ENCODE assay signal across 19 cellular contexts in the genomic region with DNA sequence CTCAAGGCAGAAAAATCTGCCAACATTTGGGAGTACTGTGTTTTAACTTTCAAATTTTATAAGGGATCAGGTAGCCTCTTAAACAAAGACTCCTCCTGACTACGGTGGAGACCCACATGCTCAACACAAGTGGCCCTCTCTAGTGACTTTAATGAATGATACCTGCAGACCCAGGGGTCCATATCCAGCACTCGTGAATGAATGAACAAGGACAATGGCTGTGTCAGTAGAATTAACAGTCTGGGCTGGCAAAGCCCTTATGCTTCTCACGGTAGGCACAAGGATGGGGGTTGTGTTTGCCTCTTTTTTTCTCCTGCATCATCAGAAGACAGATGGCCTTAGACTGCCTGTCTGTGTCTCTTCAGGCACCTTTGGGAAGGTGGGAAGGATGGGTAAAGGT.
DNase-seq lines count a peak whose midpoint lies in the region; ATAC-seq and TF ChIP-seq lines count a peak whose summit lies in the region.
"Had no signal": no experiment of that assay in that cellular context is flagged by ENCODE, and none has a peak within 500 bp of the region (broad histone marks: within the 10 kb centered on the region; RNA-seq: fewer than 3 reads in every experiment).

No MANE protein-coding gene starts in this region.

- H3K27me3 ChIP-seq in naive thymus-derived CD4-positive, alpha-beta T cell (ENCODE audit: control insufficient read depth in 2 of 2, insufficient read depth in 2 of 2, low read length in 2 of 2) = no peaks in the 10 kb centered on the region
- H3K27me3 ChIP-seq: BE2C, thyroid gland had no signal

- H3K4me1 Mint-ChIP-seq in WTC11 = 0 out of 2 replicates have a peak, but pooled peaks cover 3% of the 10 kb centered on the region
- peaks cover 37 to 88% (median 77%) of the 10 kb centered on the region in 7 donors for H3K4me1 Mint-ChIP-seq in naive thymus-derived CD4-positive, alpha-beta T cell

- CTCF ChIA-PET in WTC11 (lab: Charles Lee) = no interaction called here
- CTCF ChIA-PET in naive thymus-derived CD4-positive, alpha-beta T cell (lab: Charles Lee) = no interaction called here

- peaks cover 18 to 35% (median 31%) of the 10 kb centered on the region in 3 experiments for H3K36me3 ChIP-seq in naive thymus-derived CD4-positive, alpha-beta T cell (ENCODE audit: control insufficient read depth in 2 of 3, insufficient read depth in 3 of 3, low read length in 3 of 3)
- H3K36me3 ChIP-seq: thyroid gland had no signal

- intact Hi-C loops in naive thymus-derived CD4-positive, alpha-beta T cell (cut with micrococcal nuclease) = no loop called here

- ATAC-seq in WTC11 (no peak), HG03460 (IDR thresholded peaks at IDR 0.05; ENCODE audit: unreplicated experiment) (no peak)
- ATAC-seq in naive thymus-derived CD4-positive, alpha-beta T cell = no peak
- ATAC-seq: esophagus mucosa had no signal

- POLR2A ChIA-PET in WTC11 (lab: Charles Lee) = no interaction called here
- POLR2A ChIA-PET in naive thymus-derived CD4-positive, alpha-beta T cell (lab: Charles Lee) = interaction anchor here (1.3 kb wide), 1 partner anchor 275 kb away, joined by 5 read pairs; no protein-coding TSS in a partner anchor

- H3K9me3 Mint-ChIP-seq in WTC11 = no peaks in the 10 kb centered on the region
- peaks cover 0 to 3% (median 0%) of the 10 kb centered on the region in 11 donors for H3K9me3 Mint-ChIP-seq in naive thymus-derived CD4-positive, alpha-beta T cell
- H3K9me3 Mint-ChIP-seq: T-helper 2 cell treated with Interferon-gamma antibody and Interleukin-4, amounts not matched to agents 5 μg/mL and 100 μg/mL, for 36 hours had no signal

- H3K4me3 Mint-ChIP-seq in WTC11 = no peak overlapping the region
- H3K4me3 Mint-ChIP-seq in naive thymus-derived CD4-positive, alpha-beta T cell = no peak overlapping the region
- H3K4me3 Mint-ChIP-seq: T-helper 2 cell treated with Interferon-gamma antibody and Interleukin-4, amounts not matched to agents 5 μg/mL and 100 μg/mL, for 36 hours had no signal

- peak; percentile 74 for TF ChIP-seq EP300 in Ishikawa (IDR thresholded peaks at IDR 0.05; ENCODE audit: borderline replicate concordance)

- TF ChIP-seq CTCF in WTC11 (IDR thresholded peaks at IDR 0.05) = no peak

- no peaks in the 10 kb centered on the region for H3K27me3 Mint-ChIP-seq in WTC11 (ENCODE audit: low read depth)
- H3K27me3 Mint-ChIP-seq in naive thymus-derived CD4-positive, alpha-beta T cell = no peaks in the 10 kb centered on the region

- H3K4me3 ChIP-seq in naive thymus-derived CD4-positive, alpha-beta T cell (ENCODE audit: low read length) = no peak overlapping the region
- H3K4me3 ChIP-seq: thyroid gland had no signal

- peaks cover 35 to 45% of the 10 kb centered on the region in 2 donors for H3K4me1 ChIP-seq in naive thymus-derived CD4-positive, alpha-beta T cell (ENCODE audit: control insufficient read depth in 2 of 2, insufficient read depth in 2 of 2, low read length in 2 of 2)
- H3K4me1 ChIP-seq: BE2C had no signal

- H3K36me3 Mint-ChIP-seq in WTC11 = no peaks in the 10 kb centered on the region
- H3K36me3 Mint-ChIP-seq in naive thymus-derived CD4-positive, alpha-beta T cell = peaks cover 8 to 67% (median 39%) of the 10 kb centered on the region in 5 donors

- DNase-seq in NCI-H1417 (lab: John Stamatoyannopoulos, UW) (peak; percentile 11 to 82 (median 20)), NCI-H1417 treated with DMSO at 0.1 percent for 48 hours (lab: John Stamatoyannopoulos, UW) (no peak), WTC11 (ENCODE audit: low spot score) (no peak), NCI-H1092 treated with DMSO at 0.1 percent for 48 hours (lab: John Stamatoyannopoulos, UW) (no peak), AG20443 (ENCODE audit: low spot score) (no peak)
- DNase-seq in naive thymus-derived CD4-positive, alpha-beta T cell = no peak
- DNase-seq: activated CD4-positive, CD25-positive, alpha-beta regulatory T cell treated with anti-CD3 and anti-CD28 coated beads, Interleukin-2, amount 50 U/mL, for 72 hours; activated CD8-positive, alpha-beta memory T cell treated with anti-CD3 and anti-CD28 coated beads, Interleukin-2, amount 50 U/mL, for 48 hours; BE2C; DMS 273 treated with DMSO at 0.1 percent for 48 hours; NCI-H1930; NCI-H526 treated with DMSO at 0.1 percent for 48 hours; nucleus accumbens; thyroid gland had no signal

- H3K27ac ChIP-seq in naive thymus-derived CD4-positive, alpha-beta T cell (ENCODE audit: low read depth, low read length) = no peak overlapping the region
- H3K27ac ChIP-seq: 22Rv1, thyroid gland had no signal

- TF ChIP-seq RAD21 in Ishikawa (IDR thresholded peaks at IDR 0.05; ENCODE audit: low read depth) = no peak

- H3K27ac Mint-ChIP-seq in WTC11 = peak overlapping the region; percentile 5; the same call in 1 of the 2 replicates
- peak overlapping the region in 8 of 9 donors; percentile 58 to 90 (median 84) for H3K27ac Mint-ChIP-seq in naive thymus-derived CD4-positive, alpha-beta T cell

- no peaks in the 10 kb centered on the region for H3K9me3 ChIP-seq in naive thymus-derived CD4-positive, alpha-beta T cell (ENCODE audit: control insufficient read depth in 2 of 3, low read length in 3 of 3)
- H3K9me3 ChIP-seq: BE2C, thyroid gland had no signal

TF ChIP-seq in Ishikawa, 13 proteins besides CTCF, POLR2A, EP300 and RAD21:
- peak; percentile 63 for TF ChIP-seq NFIC (IDR thresholded peaks at IDR 0.05)
- TF ChIP-seq TCF12 (IDR thresholded peaks at IDR 0.05; ENCODE audit: low read depth) = peak; percentile 72
- TF ChIP-seq TEAD4 (IDR thresholded peaks at IDR 0.05) = peak; percentile 35; the same call in 1 of the 2 replicates
- no peak for TF ChIP-seq ZBTB7A (IDR thresholded peaks at IDR 0.05; ENCODE audit: low read depth)

TF ChIP-seq in WTC11, 78 proteins besides CTCF, POLR2A, EP300 and RAD21 (continues in another document):
- TF ChIP-seq, protein P1, sequence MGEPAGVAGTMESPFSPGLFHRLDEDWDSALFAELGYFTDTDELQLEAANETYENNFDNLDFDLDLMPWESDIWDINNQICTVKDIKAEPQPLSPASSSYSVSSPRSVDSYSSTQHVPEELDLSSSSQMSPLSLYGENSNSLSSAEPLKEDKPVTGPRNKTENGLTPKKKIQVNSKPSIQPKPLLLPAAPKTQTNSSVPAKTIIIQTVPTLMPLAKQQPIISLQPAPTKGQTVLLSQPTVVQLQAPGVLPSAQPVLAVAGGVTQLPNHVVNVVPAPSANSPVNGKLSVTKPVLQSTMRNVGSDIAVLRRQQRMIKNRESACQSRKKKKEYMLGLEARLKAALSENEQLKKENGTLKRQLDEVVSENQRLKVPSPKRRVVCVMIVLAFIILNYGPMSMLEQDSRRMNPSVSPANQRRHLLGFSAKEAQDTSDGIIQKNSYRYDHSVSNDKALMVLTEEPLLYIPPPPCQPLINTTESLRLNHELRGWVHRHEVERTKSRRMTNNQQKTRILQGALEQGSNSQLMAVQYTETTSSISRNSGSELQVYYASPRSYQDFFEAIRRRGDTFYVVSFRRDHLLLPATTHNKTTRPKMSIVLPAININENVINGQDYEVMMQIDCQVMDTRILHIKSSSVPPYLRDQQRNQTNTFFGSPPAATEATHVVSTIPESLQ (CRISPR knock-in tag; IDR thresholded peaks at IDR 0.05) = no peak
- TF ChIP-seq SMAD3 (CRISPR knock-in tag; IDR thresholded peaks at IDR 0.05; ENCODE audit: borderline replicate concordance) (no peak), MXD4 (CRISPR knock-in tag; IDR thresholded peaks at IDR 0.05; ENCODE audit: borderline replicate concordance) (no peak), GTF2I (CRISPR knock-in tag; conservative IDR thresholded peaks at IDR 0.05) (no peak), NR1H2 (CRISPR knock-in tag; IDR thresholded peaks at IDR 0.05) (no peak), ZNF263 (CRISPR knock-in tag; IDR thresholded peaks at IDR 0.05; ENCODE audit: low read depth) (no peak), NFE2L1 (CRISPR knock-in tag; IDR thresholded peaks at IDR 0.05) (no peak)
- TF ChIP-seq, protein P2, sequence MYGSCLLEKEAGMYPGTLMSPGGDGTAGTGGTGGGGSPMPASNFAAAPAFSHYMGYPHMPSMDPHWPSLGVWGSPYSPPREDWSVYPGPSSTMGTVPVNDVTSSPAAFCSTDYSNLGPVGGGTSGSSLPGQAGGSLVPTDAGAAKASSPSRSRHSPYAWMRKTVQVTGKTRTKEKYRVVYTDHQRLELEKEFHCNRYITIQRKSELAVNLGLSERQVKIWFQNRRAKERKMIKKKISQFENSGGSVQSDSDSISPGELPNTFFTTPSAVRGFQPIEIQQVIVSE (CRISPR knock-in tag; IDR thresholded peaks at IDR 0.05; ENCODE audit: borderline replicate concordance) = no peak
- TF ChIP-seq, protein P3, sequence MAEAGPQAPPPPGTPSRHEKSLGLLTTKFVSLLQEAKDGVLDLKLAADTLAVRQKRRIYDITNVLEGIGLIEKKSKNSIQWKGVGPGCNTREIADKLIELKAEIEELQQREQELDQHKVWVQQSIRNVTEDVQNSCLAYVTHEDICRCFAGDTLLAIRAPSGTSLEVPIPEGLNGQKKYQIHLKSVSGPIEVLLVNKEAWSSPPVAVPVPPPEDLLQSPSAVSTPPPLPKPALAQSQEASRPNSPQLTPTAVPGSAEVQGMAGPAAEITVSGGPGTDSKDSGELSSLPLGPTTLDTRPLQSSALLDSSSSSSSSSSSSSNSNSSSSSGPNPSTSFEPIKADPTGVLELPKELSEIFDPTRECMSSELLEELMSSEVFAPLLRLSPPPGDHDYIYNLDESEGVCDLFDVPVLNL (CRISPR knock-in tag; IDR thresholded peaks at IDR 0.05; ENCODE audit: borderline replicate concordance, low read depth) = no peak
- TF ChIP-seq, protein P4, sequence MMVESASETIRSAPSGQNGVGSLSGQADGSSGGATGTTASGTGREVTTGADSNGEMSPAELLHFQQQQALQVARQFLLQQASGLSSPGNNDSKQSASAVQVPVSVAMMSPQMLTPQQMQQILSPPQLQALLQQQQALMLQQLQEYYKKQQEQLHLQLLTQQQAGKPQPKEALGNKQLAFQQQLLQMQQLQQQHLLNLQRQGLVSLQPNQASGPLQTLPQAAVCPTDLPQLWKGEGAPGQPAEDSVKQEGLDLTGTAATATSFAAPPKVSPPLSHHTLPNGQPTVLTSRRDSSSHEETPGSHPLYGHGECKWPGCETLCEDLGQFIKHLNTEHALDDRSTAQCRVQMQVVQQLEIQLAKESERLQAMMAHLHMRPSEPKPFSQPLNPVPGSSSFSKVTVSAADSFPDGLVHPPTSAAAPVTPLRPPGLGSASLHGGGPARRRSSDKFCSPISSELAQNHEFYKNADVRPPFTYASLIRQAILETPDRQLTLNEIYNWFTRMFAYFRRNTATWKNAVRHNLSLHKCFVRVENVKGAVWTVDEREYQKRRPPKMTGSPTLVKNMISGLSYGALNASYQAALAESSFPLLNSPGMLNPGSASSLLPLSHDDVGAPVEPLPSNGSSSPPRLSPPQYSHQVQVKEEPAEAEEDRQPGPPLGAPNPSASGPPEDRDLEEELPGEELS (CRISPR knock-in tag; IDR thresholded peaks at IDR 0.05) = no peak

Comparison
In these comparisons a context has a peak if more than half of its experiments do, and no peak if none do; other contexts are left out.
1. DNase-seq: peak in NCI-H1417 (3 of 3); none in NCI-H1417 treated with DMSO at 0.1 percent for 48 hours (single experiment), WTC11 (single experiment), naive thymus-derived CD4-positive, alpha-beta T cell (0 of 9), NCI-H1092 treated with DMSO at 0.1 percent for 48 hours (single experiment) and AG20443 (single experiment).